In genomic region chr13:106205871-106206270, GRCh38 we compare ENCODE assay signal across 25 cellular contexts.
"Had no signal": no experiment of that assay in that cellular context is flagged by ENCODE, and none has a peak within 500 bp of the region (broad histone marks: within the 10 kb centered on the region; RNA-seq: fewer than 3 reads in every experiment).

No MANE protein-coding gene starts in this region.

- H3K27me3 ChIP-seq: adrenal gland, ascending aorta, brain microvascular endothelial cell, dorsolateral prefrontal cortex, heart right ventricle, right atrium auricular region, transverse colon had no signal

- H3K27ac Mint-ChIP-seq: activated CD4-positive, alpha-beta T cell treated with anti-CD3 and anti-CD28 coated beads for 36 hours; activated naive CD8-positive, alpha-beta T cell treated with anti-CD3 and anti-CD28 coated beads for 36 hours; naive thymus-derived CD4-positive, alpha-beta T cell had no signal

- H3K36me3 Mint-ChIP-seq: activated naive CD8-positive, alpha-beta T cell treated with anti-CD3 and anti-CD28 coated beads for 36 hours; naive thymus-derived CD4-positive, alpha-beta T cell had no signal

- H3K4me3 ChIP-seq: adrenal gland, ascending aorta, coronary artery, dorsolateral prefrontal cortex, heart right ventricle, left ventricle myocardium inferior, lung, right atrium auricular region, transverse colon had no signal

- H3K27me3 Mint-ChIP-seq: activated CD4-positive, alpha-beta T cell treated with anti-CD3 and anti-CD28 coated beads for 36 hours had no signal

- H3K9me3 Mint-ChIP-seq: activated naive CD8-positive, alpha-beta T cell treated with anti-CD3 and anti-CD28 coated beads for 36 hours had no signal

- H3K4me1 ChIP-seq: adrenal gland, ascending aorta, heart right ventricle, left ventricle myocardium inferior, right atrium auricular region, transverse colon had no signal

- H3K36me3 ChIP-seq: adrenal gland, ascending aorta, brain microvascular endothelial cell, heart right ventricle, left ventricle myocardium inferior, right atrium auricular region, transverse colon had no signal

- ATAC-seq: activated CD4-positive, alpha-beta T cell treated with anti-CD3 and anti-CD28 coated beads for 36 hours; heart right ventricle; naive thymus-derived CD4-positive, alpha-beta T cell had no signal

- H3K9me3 ChIP-seq: adrenal gland, ascending aorta, heart right ventricle, left ventricle myocardium inferior, right atrium auricular region, transverse colon had no signal

- H3K4me1 Mint-ChIP-seq: activated CD4-positive, alpha-beta T cell treated with anti-CD3 and anti-CD28 coated beads for 36 hours; activated naive CD8-positive, alpha-beta T cell treated with anti-CD3 and anti-CD28 coated beads for 36 hours; naive thymus-derived CD4-positive, alpha-beta T cell had no signal

- DNase-seq: activated CD4-positive, alpha-beta T cell treated with anti-CD3 and anti-CD28 coated beads for 36 hours; activated CD4-positive, alpha-beta T cell treated with anti-CD3 and anti-CD28 coated beads, Interleukin-2, amount 50 U/mL, for 4 hours; activated CD4-positive, CD25-positive, alpha-beta regulatory T cell; activated effector memory CD4-positive, alpha-beta T cell treated with Interleukin-2 at 50 U/mL for 16 hours; activated naive CD4-positive, alpha-beta T cell treated with Interleukin-2 at 50 U/mL for 16 hours; activated naive CD8-positive, alpha-beta T cell treated with anti-CD3 and anti-CD28 coated beads for 36 hours; activated T-cell treated with anti-CD3 and anti-CD28 coated beads for 4 hours; adrenal gland; brain microvascular endothelial cell; dorsolateral prefrontal cortex; effector memory CD4-positive, alpha-beta T cell; erythroblast; foreskin fibroblast; heart right ventricle; left ventricle myocardium inferior; naive thymus-derived CD4-positive, alpha-beta T cell; occipital lobe; stimulated activated naive CD4-positive, alpha-beta T cell treated with Interleukin-2 at 50 U/mL for 16 hours; T-helper 2 cell; transverse colon had no signal

- H3K27ac ChIP-seq: adrenal gland, ascending aorta, brain microvascular endothelial cell, coronary artery, dorsolateral prefrontal cortex, heart right ventricle, left ventricle myocardium inferior, right atrium auricular region, transverse colon had no signal

- H3K4me3 Mint-ChIP-seq: activated CD4-positive, alpha-beta T cell treated with anti-CD3 and anti-CD28 coated beads for 36 hours; activated naive CD8-positive, alpha-beta T cell treated with anti-CD3 and anti-CD28 coated beads for 36 hours; naive thymus-derived CD4-positive, alpha-beta T cell; neural crest cell had no signal
